ENCODE assay signal across 20 cellular contexts in the genomic region with DNA sequence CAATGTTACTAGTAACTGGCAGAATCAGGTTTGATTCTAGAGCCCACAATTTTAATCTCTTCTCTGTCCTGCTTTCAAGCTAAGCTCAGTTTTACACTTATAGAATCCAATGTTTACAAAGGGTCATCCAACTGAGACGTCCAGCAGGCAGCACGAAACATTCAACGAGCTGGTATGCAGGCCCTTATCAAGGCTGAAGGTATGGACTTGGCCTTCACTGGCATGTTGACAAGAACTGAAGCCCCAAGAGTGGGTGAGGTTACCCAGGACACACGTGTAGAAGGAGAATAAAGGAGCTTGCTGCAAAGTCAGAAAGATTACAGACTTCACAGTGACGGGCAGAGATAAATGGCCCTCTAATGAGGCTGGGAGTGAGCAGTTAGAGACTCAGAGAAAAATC.
"Had no signal": no experiment of that assay in that cellular context is flagged by ENCODE, and none has a peak within 500 bp of the region (broad histone marks: within the 10 kb centered on the region; RNA-seq: fewer than 3 reads in every experiment).

No MANE protein-coding gene starts in this region.

- H3K27ac ChIP-seq: HL-60, SJSA1, SK-N-MC had no signal

- H3K4me3 ChIP-seq: SJSA1, SK-N-MC had no signal

- H3K27me3 ChIP-seq: SJSA1 had no signal

- H3K36me3 ChIP-seq: SJSA1 had no signal

- DNase-seq: KBM-7, NCI-H1092, NCI-H1105 treated with DMSO at 0.1 percent for 48 hours, NCI-H1417 treated with DMSO at 0.1 percent for 48 hours, NCI-H146, NCI-H1694 treated with DMSO at 0.1 percent for 48 hours, NCI-H2029, NCI-H2081 treated with DMSO at 0.1 percent for 48 hours, NCI-H2171, NCI-H226, NCI-H446, NCI-H524 treated with DMSO at 0.1 percent for 48 hours, NCI-H69, NCI-H774, Right ventricle myocardium superior, RPMI8226, SIG-M5 had no signal

- H3K4me1 ChIP-seq: SJSA1 had no signal
